Comparison of ENCODE assay signal across 28 cellular contexts in the genomic region with DNA sequence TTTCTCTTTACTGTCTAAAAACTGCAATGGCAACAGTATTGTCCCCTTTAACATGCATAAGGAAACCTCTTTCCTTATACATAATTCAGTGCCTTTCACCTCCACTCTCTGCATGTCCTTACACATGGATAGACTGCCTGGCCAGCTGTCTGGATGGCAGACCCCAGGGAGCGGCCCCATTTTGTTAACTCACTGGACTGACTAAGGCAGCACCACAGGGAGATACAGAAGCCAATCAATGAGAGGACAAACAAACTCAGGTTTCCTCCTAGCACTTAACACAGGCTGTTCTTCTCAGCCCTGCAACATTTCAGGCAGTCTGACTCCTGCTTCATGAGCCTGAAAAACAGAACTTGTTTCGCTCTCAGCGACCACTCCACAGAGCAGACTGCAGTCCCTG.
DNase-seq lines count a peak whose midpoint lies in the region; ATAC-seq and TF ChIP-seq lines count a peak whose summit lies in the region.
"Had no signal": no experiment of that assay in that cellular context is flagged by ENCODE, and none has a peak within 500 bp of the region (broad histone marks: within the 10 kb centered on the region; RNA-seq: fewer than 3 reads in every experiment).

No MANE protein-coding gene starts in this region.

- H3K9ac ChIP-seq in Karpas-422 (ENCODE audit: low read length), result no peak overlapping the region
- H3K9ac ChIP-seq: SK-N-SH had no signal

- H3K4me3 ChIP-seq in Karpas-422 (ENCODE audit: low read length) (no peak overlapping the region), suprapubic skin (no peak overlapping the region)
- H3K4me3 ChIP-seq: ascending aorta, pancreas, upper lobe of left lung had no signal

- no peak for TF ChIP-seq CTCF in VCaP (conservative IDR thresholded peaks at IDR 0.05)
- TF ChIP-seq CTCF in omental fat pad (IDR thresholded peaks at IDR 0.05), result no peak
- no peak for TF ChIP-seq CTCF in suprapubic skin (IDR thresholded peaks at IDR 0.05)

- H3K4me1 ChIP-seq in Karpas-422 (ENCODE audit: low read length), result no peaks in the 10 kb centered on the region
- H3K4me1 ChIP-seq in suprapubic skin, result no peaks in the 10 kb centered on the region
- H3K4me1 ChIP-seq: ascending aorta, Caco-2, pancreas, upper lobe of left lung had no signal

- H3K27me3 ChIP-seq in Karpas-422 (ENCODE audit: low read length), result no peaks in the 10 kb centered on the region
- H3K27me3 ChIP-seq in suprapubic skin, result peaks cover 7% of the 10 kb centered on the region
- H3K27me3 ChIP-seq: ascending aorta, pancreas, upper lobe of left lung had no signal

- H3K36me3 ChIP-seq in Karpas-422 (ENCODE audit: insufficient read depth, low read length) (no peaks in the 10 kb centered on the region), suprapubic skin (no peaks in the 10 kb centered on the region)
- H3K36me3 ChIP-seq: ascending aorta, pancreas, upper lobe of left lung had no signal

- H3K9me3 ChIP-seq in Karpas-422 (ENCODE audit: low read length), result no peaks in the 10 kb centered on the region
- no peaks in the 10 kb centered on the region for H3K9me3 ChIP-seq in suprapubic skin
- H3K9me3 ChIP-seq: ascending aorta, Caco-2, pancreas, SK-N-SH, upper lobe of left lung had no signal

- no peak overlapping the region for H2AFZ ChIP-seq in Karpas-422 (ENCODE audit: low read length)

- no peak for TF ChIP-seq EP300 in suprapubic skin (IDR thresholded peaks at IDR 0.05)

- 71% methylated on average over 3 of the region's 3 CpGs for WGBS in suprapubic skin

- no peaks in the 10 kb centered on the region for H4K20me1 ChIP-seq in Karpas-422 (ENCODE audit: insufficient read depth, low read depth, low read length)

- H3K27ac ChIP-seq in VCaP (peak overlapping the region; percentile 34; the same call in 1 of the 2 replicates), Karpas-422 (ENCODE audit: low read length) (no peak overlapping the region), suprapubic skin (no peak overlapping the region)
- H3K27ac ChIP-seq: ascending aorta, HL-60, pancreas, upper lobe of left lung had no signal

- no peak for TF ChIP-seq POLR2A in suprapubic skin (IDR thresholded peaks at IDR 0.05)

- no peaks in the 10 kb centered on the region for H3K9me2 ChIP-seq in Karpas-422 (replicated peaks; ENCODE audit: insufficient read depth, low read length)
- H3K9me2 ChIP-seq: SK-N-SH had no signal

- H3K4me2 ChIP-seq in Karpas-422 (ENCODE audit: low read depth, low read length, poor library complexity, severe bottlenecking), result no peak overlapping the region
- H3K4me2 ChIP-seq: SK-N-SH had no signal

- DNase-seq in NCI-H1417 (lab: John Stamatoyannopoulos, UW) (peak in 2 of 3 experiments; percentile 33 to 73), NCI-H1417 treated with DMSO at 0.1 percent for 48 hours (lab: John Stamatoyannopoulos, UW) (no peak), NCI-H146 (lab: John Stamatoyannopoulos, UW) (peak; percentile 71), omental fat pad (ENCODE audit: low spot score) (no peak), Karpas-422 (no peak), suprapubic skin (ENCODE audit: low spot score in 2 of 2) (no peak), ecto neural progenitor cell (ENCODE audit: low spot score) (no peak)
- DNase-seq: activated gamma-delta T cell treated with Interleukin-2 at 50 U/mL for 16 hours; activated naive CD8-positive, alpha-beta T cell treated with anti-CD3 and anti-CD28 coated beads, Interleukin-2, amount 10 ng/mL, durations not matched to agents 7 days and 5 days; activated T-cell treated with anti-CD3 and anti-CD28 coated beads, Interleukin-2, amount 50 U/mL, for 24 hours; Caco-2; cortex of kidney; effector memory CD8-positive, alpha-beta T cell; H7; NCI-H1930; NCI-H226; NK-92 treated with Interleukin-12 subunit alpha and Interleukin-12 subunit beta, amount 100 ng/mL, for 24 hours; pancreas; PC-3; SK-N-SH; small intestine; stimulated activated naive B cell treated with anti-CD40 and anti-IgM and Interleukin-4, amounts not matched to agents 10 μg/mL and 1 μg/mL and 100 μg/mL, for 72 hours; substantia nigra; upper lobe of left lung had no signal

- peak; percentile 26 for ATAC-seq in omental fat pad (ENCODE audit: low FRiP score)
- ATAC-seq: effector memory CD8-positive, alpha-beta T cell; left lobe of liver; pancreas; PC-3; stimulated activated naive B cell treated with anti-CD40 and anti-IgM and Interleukin-4, amounts not matched to agents 10 μg/mL and 1 μg/mL and 100 μg/mL, for 72 hours had no signal

- H3K79me2 ChIP-seq in Karpas-422 (ENCODE audit: low read length), result no peaks in the 10 kb centered on the region

Comparison
In these comparisons a context has a peak if more than half of its experiments do, and no peak if none do; other contexts are left out.
1. DNase-seq: peak in NCI-H1417 (2 of 3) and NCI-H146 (single experiment); none in NCI-H1417 treated with DMSO at 0.1 percent for 48 hours (single experiment), omental fat pad (single experiment), Karpas-422 (single experiment), suprapubic skin (0 of 2) and ecto neural progenitor cell (single experiment).